21 cellular contexts compared by ENCODE assay signal in genomic region chr5:160152287-160152686, GRCh38. TPM values are rescaled to one million over a fixed set of nuclear protein-coding genes. Genes with fewer than 3 reads are reported as not detected.
DNase-seq lines count a peak whose midpoint lies in the region; ATAC-seq, FAIRE-seq and TF ChIP-seq lines count a peak whose summit lies in the region.
"Had no signal": no experiment of that assay in that cellular context is flagged by ENCODE, and none has a peak within 500 bp of the region (broad histone marks: within the 10 kb centered on the region; RNA-seq: fewer than 3 reads in every experiment).

No MANE protein-coding gene starts in this region.

- H3K4me2 ChIP-seq in OCI-LY3 (ENCODE audit: low read length) (peak overlapping the region; percentile 45), SK-N-SH (no peak overlapping the region)

- H4K20me1 ChIP-seq in OCI-LY3 (ENCODE audit: insufficient read depth, low read length) = no peaks in the 10 kb centered on the region
- H4K20me1 ChIP-seq in SK-N-SH (ENCODE audit: insufficient read depth) = no peaks in the 10 kb centered on the region

- POLR2A ChIA-PET in SK-N-SH (lab: Yijun Ruan, JAX) = no interaction called here

- ATAC-seq in GM18517 (IDR thresholded peaks at IDR 0.05; ENCODE audit: unreplicated experiment) = peak; percentile 57
- ATAC-seq in GM21526 (IDR thresholded peaks at IDR 0.05; ENCODE audit: low FRiP score, unreplicated experiment) = peak; percentile 70
- peak; percentile 73 for ATAC-seq in HG03039 (IDR thresholded peaks at IDR 0.05; ENCODE audit: unreplicated experiment)
- ATAC-seq: body of pancreas, foreskin keratinocyte, left colon, PC-3 had no signal

- H3K79me2 ChIP-seq in OCI-LY3 (ENCODE audit: low read length) (no peaks in the 10 kb centered on the region), SK-N-SH (ENCODE audit: insufficient read depth) (no peaks in the 10 kb centered on the region)

- CTCF ChIA-PET in SK-N-SH (lab: Yijun Ruan, JAX) = no interaction called here

- TF ChIP-seq EP300 in SK-N-SH (IDR thresholded peaks at IDR 0.05; ENCODE audit: borderline replicate concordance in 1 of 2, low read depth in 1 of 2, low read length in 1 of 2) = no peak

- WGBS in small intestine, 3 donors = 82 to 93% (median 84%) methylated on average over 1 of the region's 1 CpG
- 100% methylated on average over 1 of the region's 1 CpG for WGBS in SK-N-SH (ENCODE audit: low lambda C conversion rate)

- H3F3A ChIP-seq in SK-N-SH (replicated peaks; ENCODE audit: insufficient read depth) = no peaks in the 10 kb centered on the region

- TF ChIP-seq RAD21 in SK-N-SH (IDR thresholded peaks at IDR 0.05; ENCODE audit: low read length) = no peak

- H2AFZ ChIP-seq in OCI-LY3 (ENCODE audit: low read depth, low read length) = no peak overlapping the region
- no peak overlapping the region for H2AFZ ChIP-seq in SK-N-SH (ENCODE audit: low read depth)

- no peaks in the 10 kb centered on the region for H3K9me2 ChIP-seq in SK-N-SH

- H3K36me3 ChIP-seq in OCI-LY3 (replicated peaks; ENCODE audit: low read depth, low read length) (no peaks in the 10 kb centered on the region), small intestine (ENCODE audit: control insufficient read depth in 2 of 2, insufficient read depth in 2 of 2, low read length in 2 of 2) (no peaks in the 10 kb centered on the region), SK-N-SH (replicated peaks in 1 of 2; ENCODE audit: control insufficient read depth in 1 of 2, insufficient read depth in 2 of 2, low read length in 1 of 2) (no peaks in the 10 kb centered on the region)
- H3K36me3 ChIP-seq: colonic mucosa, SJSA1 had no signal

- peaks cover 14% of the 10 kb centered on the region for H3K4me1 ChIP-seq in OCI-LY3 (ENCODE audit: low read length)
- H3K4me1 ChIP-seq in small intestine (ENCODE audit: control insufficient read depth in 2 of 2, insufficient read depth in 1 of 2, low read depth in 1 of 2, low read length in 1 of 2) = no peaks in the 10 kb centered on the region
- no peaks in the 10 kb centered on the region for H3K4me1 ChIP-seq in SK-N-SH (ENCODE audit: control insufficient read depth in 1 of 2, insufficient read depth in 2 of 2, low read depth in 1 of 2, low read length in 1 of 2)
- H3K4me1 ChIP-seq: colonic mucosa, foreskin keratinocyte, SJSA1 had no signal

- TF ChIP-seq CTCF in OCI-LY3 (IDR thresholded peaks at IDR 0.05; ENCODE audit: low read depth, low read length) = no peak
- no peak for TF ChIP-seq CTCF in SK-N-SH (IDR thresholded peaks at IDR 0.05)

- FAIRE-seq in small intestine (lab: Jason Lieb, UNC) = no peak
- FAIRE-seq: endothelial cell of umbilical vein, GM12892 had no signal

- no peak overlapping the region for H3K9ac ChIP-seq in OCI-LY3 (ENCODE audit: low read length)
- H3K9ac ChIP-seq in SK-N-SH = no peak overlapping the region

- no peaks in the 10 kb centered on the region for H3K9me3 ChIP-seq in OCI-LY3 (ENCODE audit: insufficient read depth, low read length)
- no peaks in the 10 kb centered on the region for H3K9me3 ChIP-seq in small intestine (ENCODE audit: control insufficient read depth, low read depth)
- no peaks in the 10 kb centered on the region for H3K9me3 ChIP-seq in SK-N-SH
- H3K9me3 ChIP-seq: body of pancreas, Caco-2, colonic mucosa, SJSA1 had no signal

- H3K4me3 ChIP-seq in OCI-LY3 (ENCODE audit: low read length) = no peak overlapping the region
- H3K4me3 ChIP-seq in small intestine (ENCODE audit: low read depth in 1 of 2, low read length in 2 of 2) = no peak overlapping the region
- H3K4me3 ChIP-seq in SK-N-SH (ENCODE audit: low read depth in 2 of 2, low read length in 1 of 2) = no peak overlapping the region
- H3K4me3 ChIP-seq: body of pancreas, colonic mucosa, SJSA1 had no signal

- H3K27me3 ChIP-seq in OCI-LY3 (ENCODE audit: low read depth, low read length) = no peaks in the 10 kb centered on the region
- H3K27me3 ChIP-seq in small intestine (ENCODE audit: control insufficient read depth in 2 of 2, insufficient read depth in 2 of 2, low read length in 2 of 2) = no peaks in the 10 kb centered on the region
- H3K27me3 ChIP-seq in SK-N-SH (ENCODE audit: insufficient read depth) = no peaks in the 10 kb centered on the region
- H3K27me3 ChIP-seq: body of pancreas, colonic mucosa, foreskin keratinocyte, SJSA1 had no signal

- DNase-seq in small intestine = no peak
- DNase-seq in NCI-H748 treated with DMSO at 0.1 percent for 48 hours (lab: John Stamatoyannopoulos, UW) = no peak
- DNase-seq in KG1 (lab: John Stamatoyannopoulos, UW) = no peak
- no peak for DNase-seq in SK-N-SH
- DNase-seq: activated CD4-positive, CD25-positive, alpha-beta regulatory T cell treated with anti-CD3 and anti-CD28 coated beads, Interleukin-2, amount 50 U/mL, for 72 hours; activated naive CD4-positive, alpha-beta T cell treated with anti-CD3 and anti-CD28 coated beads, Interleukin-2, amount 10 ng/mL, durations not matched to agents 7 days and 5 days; body of pancreas; Caco-2; colonic mucosa; foreskin keratinocyte; left colon; NCI-H2029 treated with DMSO at 0.1 percent for 48 hours; NCI-H524; PC-3 had no signal

- H3K27ac ChIP-seq in OCI-LY3 (ENCODE audit: low read length) (no peak overlapping the region), small intestine (ENCODE audit: low read depth in 1 of 2, low read length in 1 of 2) (no peak overlapping the region), SK-N-SH (ENCODE audit: low read depth in 2 of 2, low read length in 1 of 2) (no peak overlapping the region)
- H3K27ac ChIP-seq: body of pancreas, colonic mucosa, foreskin keratinocyte, SJSA1 had no signal

TF ChIP-seq in SK-N-SH, 30 proteins besides CTCF, POLR2A, EP300 and RAD21 (continues in another document):
- no peak for TF ChIP-seq GABPA (IDR thresholded peaks at IDR 0.05; ENCODE audit: low read depth)
- TF ChIP-seq RFX5 (IDR thresholded peaks at IDR 0.05; ENCODE audit: low read length) = no peak
- no peak for TF ChIP-seq FOXM1 (IDR thresholded peaks at IDR 0.05; ENCODE audit: low read depth)
- TF ChIP-seq USF2 (IDR thresholded peaks at IDR 0.05; ENCODE audit: borderline replicate concordance, low read depth, low read length) = no peak
- TF ChIP-seq EZH2phosphoT487 (IDR thresholded peaks at IDR 0.05; ENCODE audit: borderline replicate concordance, low read depth) = no peak
- TF ChIP-seq MAX (IDR thresholded peaks at IDR 0.05; ENCODE audit: low read depth) = no peak
- TF ChIP-seq FOSL2 (IDR thresholded peaks at IDR 0.05; ENCODE audit: borderline replicate concordance, low read depth) = no peak
- no peak for TF ChIP-seq PBX3 (IDR thresholded peaks at IDR 0.05)
- no peak for TF ChIP-seq ZBTB33 (IDR thresholded peaks at IDR 0.05; ENCODE audit: borderline replicate concordance, low read depth)
- TF ChIP-seq ELF1 (IDR thresholded peaks at IDR 0.05) = no peak
- no peak for TF ChIP-seq TAF1 (IDR thresholded peaks at IDR 0.05; ENCODE audit: borderline replicate concordance, low read depth, low read length)
- TF ChIP-seq NFIC (IDR thresholded peaks at IDR 0.05; ENCODE audit: borderline replicate concordance) = no peak
- no peak for TF ChIP-seq GATA2 (CRISPR knock-in tag; IDR thresholded peaks at IDR 0.05)
- TF ChIP-seq JUND (IDR thresholded peaks at IDR 0.05) = no peak
- TF ChIP-seq RCOR1 (IDR thresholded peaks at IDR 0.05; ENCODE audit: low read length) = no peak

RNA-seq across cellular contexts. Expression of gene PWWP2A, which starts 33.0 kb away (rescaled TPM):
- polyA plus RNA-seq in small intestine = 1 to 10 TPM; 6.8 to 9.8 (median 8.3) TPM
- polyA plus RNA-seq in SK-N-SH (2012; rRNA removed) = 5.7 and 6.4 TPM in 2 replicates
- 6.6 and 7.5 TPM in 2 replicates for polyA plus RNA-seq in SK-N-SH (2012; cell fraction: cytosol; rRNA removed)
- polyA plus RNA-seq in SK-N-SH (2012; cell fraction: nucleus; rRNA removed) = 4.8 and 8.6 TPM in 2 replicates
